Comparison of ENCODE assay signal across 11 cellular contexts in genomic region chr5:139654464-139654863, GRCh38. TPM values are rescaled to one million over a fixed set of nuclear protein-coding genes. Genes with fewer than 3 reads are reported as not detected.
DNase-seq lines count a peak whose midpoint lies in the region; ATAC-seq and TF ChIP-seq lines count a peak whose summit lies in the region.
"Had no signal": no experiment of that assay in that cellular context is flagged by ENCODE, and none has a peak within 500 bp of the region (broad histone marks: within the 10 kb centered on the region; RNA-seq: fewer than 3 reads in every experiment).

No MANE protein-coding gene starts in this region.

- TF ChIP-seq CTCF in psoas muscle (IDR thresholded peaks at IDR 0.05): no peak

- H3K4me1 ChIP-seq in BLaER1 (peaks cover 90% of the 10 kb centered on the region), SJSA1 (replicated peaks) (peaks cover 100% of the 10 kb centered on the region), right cardiac atrium (ENCODE audit: control insufficient read depth, insufficient read depth, low read length) (peaks cover 49% of the 10 kb centered on the region), psoas muscle (peaks cover 75% of the 10 kb centered on the region)

- H3K27me3 ChIP-seq in BLaER1 (no peaks in the 10 kb centered on the region), SJSA1 (replicated peaks) (no peaks in the 10 kb centered on the region), right cardiac atrium (ENCODE audit: control insufficient read depth, insufficient read depth) (no peaks in the 10 kb centered on the region), psoas muscle (ENCODE audit: insufficient read depth in 3 of 3, low read length in 2 of 3) (no peaks in the 10 kb centered on the region)

- H3K9me3 ChIP-seq in BLaER1: no peaks in the 10 kb centered on the region
- H3K9me3 ChIP-seq in SJSA1 (replicated peaks): no peaks in the 10 kb centered on the region
- H3K9me3 ChIP-seq in right cardiac atrium (ENCODE audit: control insufficient read depth, low read length): no peaks in the 10 kb centered on the region
- no peaks in the 10 kb centered on the region for H3K9me3 ChIP-seq in psoas muscle
- H3K9me3 ChIP-seq: left lung had no signal

- peak overlapping the region; percentile 63 for H3K9ac ChIP-seq in BLaER1

- H3K36me3 ChIP-seq in BLaER1 (no peaks in the 10 kb centered on the region; the same call in 1 of the 2 replicates), SJSA1 (peaks cover 26% of the 10 kb centered on the region), psoas muscle (ENCODE audit: insufficient read depth in 1 of 2, low read depth in 1 of 2) (no peaks in the 10 kb centered on the region)
- H3K36me3 ChIP-seq: left lung had no signal

- H3K4me2 ChIP-seq in BLaER1: peak overlapping the region; percentile 93

- intact Hi-C loops in right cardiac atrium (cut with DNase I) (no loop called here), psoas muscle (cut with DNase I) (no loop called here)

- 78% methylated on average over 3 of the region's 3 CpGs for WGBS in right cardiac atrium
- WGBS in psoas muscle, 3 donors: 42 to 63% (median 46%) methylated on average over 3 of the region's 3 CpGs

- H4K20me1 ChIP-seq in BLaER1: peaks cover 97% of the 10 kb centered on the region

- ATAC-seq in right cardiac atrium (no peak), psoas muscle (no peak), HG03571 (IDR thresholded peaks at IDR 0.05; ENCODE audit: unreplicated experiment) (no peak)
- ATAC-seq: left lung had no signal

- DNase-seq in SJSA1 (ENCODE audit: low read depth in 1 of 2, low spot score in 2 of 2) (no peak), right cardiac atrium (no peak), psoas muscle (no peak), Ammon's horn (ENCODE audit: low spot score) (no peak), UCSD-AML1 (lab: John Stamatoyannopoulos, UW; ENCODE audit: unreplicated experiment) (no peak), HuH-7.5 (ENCODE audit: low spot score) (no peak)
- DNase-seq: activated naive CD4-positive, alpha-beta T cell treated with anti-CD3 and anti-CD28 coated beads, Interleukin-2, amount 10 ng/mL, durations not matched to agents 7 days and 5 days; stimulated activated CD4-positive, alpha-beta T cell treated with anti-CD3 and anti-CD28 coated beads, Interleukin-2, amount 100 ng/mL, for 24 hours had no signal

- no peak overlapping the region for H3K4me3 ChIP-seq in BLaER1
- H3K4me3 ChIP-seq in SJSA1: no peak overlapping the region
- H3K4me3 ChIP-seq in right cardiac atrium (ENCODE audit: low read length): no peak overlapping the region
- H3K4me3 ChIP-seq in psoas muscle: peak overlapping the region; percentile 99
- H3K4me3 ChIP-seq: left lung had no signal

- peak overlapping the region; percentile 78 for H3K27ac ChIP-seq in BLaER1
- H3K27ac ChIP-seq in SJSA1: peak overlapping the region; percentile 77
- H3K27ac ChIP-seq in right cardiac atrium (ENCODE audit: low read length): peak overlapping the region; percentile 94
- H3K27ac ChIP-seq in psoas muscle: peak overlapping the region; percentile 98

RNA-seq across cellular contexts. Expression of gene CXXC5, which starts 6.3 kb away (rescaled TPM):
- 101 and 114 TPM in 2 replicates for total RNA-seq in SJSA1 (2014; rRNA removed; shearing (Covaris generic))
- 10 to 100 TPM; 33.9 to 70.5 (median 55.9) TPM for total RNA-seq in right cardiac atrium
- 47.5 TPM for polyA plus RNA-seq in right cardiac atrium
- 10 to 100 TPM; 31.9 to 88.3 (median 48.5) TPM for total RNA-seq in psoas muscle
- 10 to 100 TPM; 24.5 to 48.5 (median 27.0) TPM for polyA plus RNA-seq in psoas muscle
